11 cellular contexts compared by ENCODE assay signal in genomic region chr15:91940466-91941381, GRCh38.
DNase-seq lines count a peak whose midpoint lies in the region; ATAC-seq, FAIRE-seq and TF ChIP-seq lines count a peak whose summit lies in the region.
"Had no signal": no experiment of that assay in that cellular context is flagged by ENCODE, and none has a peak within 500 bp of the region (broad histone marks: within the 10 kb centered on the region; RNA-seq: fewer than 3 reads in every experiment).

No MANE protein-coding gene starts in this region.

- H3K27ac ChIP-seq in pancreas: peak overlapping the region in 3 of 4 donors; percentile 23 to 84 (median 78)
- H3K27ac ChIP-seq in effector memory CD4-positive, alpha-beta T cell (ENCODE audit: insufficient read depth, low read length, poor library complexity, severe bottlenecking): no peak overlapping the region
- H3K27ac ChIP-seq: thoracic aorta had no signal

- peak in 2 of 4 donors; percentile 3 to 15 for ATAC-seq in pancreas

- no peaks in the 10 kb centered on the region for H3K27me3 ChIP-seq in pancreas
- H3K27me3 ChIP-seq in effector memory CD4-positive, alpha-beta T cell (replicated peaks; ENCODE audit: control insufficient read depth, insufficient read depth, low read length, poor library complexity, severe bottlenecking): no peaks in the 10 kb centered on the region

- H3K4me1 ChIP-seq in pancreas: peaks cover 0 to 25% (median 10%) of the 10 kb centered on the region in 3 donors
- H3K4me1 ChIP-seq in effector memory CD4-positive, alpha-beta T cell (ENCODE audit: control insufficient read depth, insufficient read depth, low read length, poor library complexity, severe bottlenecking): peaks cover 38% of the 10 kb centered on the region

- no peaks in the 10 kb centered on the region for H3K36me3 ChIP-seq in pancreas
- no peaks in the 10 kb centered on the region for H3K36me3 ChIP-seq in effector memory CD4-positive, alpha-beta T cell (ENCODE audit: control insufficient read depth, insufficient read depth, low read length)
- H3K36me3 ChIP-seq: thoracic aorta had no signal

- no peaks in the 10 kb centered on the region for H3K9me3 ChIP-seq in pancreas
- no peaks in the 10 kb centered on the region for H3K9me3 ChIP-seq in effector memory CD4-positive, alpha-beta T cell (ENCODE audit: control insufficient read depth, low read length)
- H3K9me3 ChIP-seq: thoracic aorta had no signal

- DNase-seq in NCI-H2081 (lab: John Stamatoyannopoulos, UW): peak; percentile 35 to 73
- no peak for DNase-seq in NCI-H2081 treated with DMSO at 0.1 percent for 48 hours (lab: John Stamatoyannopoulos, UW)
- peak; percentile 52 for DNase-seq in HPDE6-E6E7 (ENCODE audit: extremely low spot score)
- peak; percentile 64 for DNase-seq in epithelial cell of esophagus (ENCODE audit: low read depth)
- DNase-seq in pancreas: no peak
- DNase-seq in GM19239 (ENCODE audit: insufficient read length, low spot score): no peak
- DNase-seq in T-helper 9 cell: no peak
- DNase-seq in effector memory CD4-positive, alpha-beta T cell: no peak
- DNase-seq: amygdala, GF-D8 had no signal

- intact Hi-C loops in pancreas (cut with DNase I): no loop called here

- H3K4me3 ChIP-seq in epithelial cell of esophagus (ENCODE audit: low read length) (no peak overlapping the region), pancreas (no peak overlapping the region)
- no peak overlapping the region for H3K4me3 ChIP-seq in effector memory CD4-positive, alpha-beta T cell (ENCODE audit: insufficient read depth, low read depth, low read length, poor library complexity, severe bottlenecking)
- H3K4me3 ChIP-seq: thoracic aorta had no signal

- FAIRE-seq in pancreas (lab: Jason Lieb, UNC) (no peak), GM19239 (lab: Jason Lieb, UNC) (no peak)

- 45 to 49% methylated on average over 8 of the region's 8 CpGs for WGBS in pancreas, 2 donors

- TF ChIP-seq CTCF in epithelial cell of esophagus (IDR thresholded peaks at IDR 0.05; ENCODE audit: insufficient read depth, low read depth, low read length, missing control alignments) (no peak), pancreas (IDR thresholded peaks at IDR 0.05) (no peak)

Comparison
In these comparisons a context has a peak if more than half of its experiments do, and no peak if none do; other contexts are left out.
1. DNase-seq: peak in NCI-H2081 (2 of 2), HPDE6-E6E7 (single experiment) and epithelial cell of esophagus (single experiment); none in NCI-H2081 treated with DMSO at 0.1 percent for 48 hours (single experiment), pancreas (0 of 6), GM19239 (single experiment), T-helper 9 cell (single experiment) and effector memory CD4-positive, alpha-beta T cell (0 of 3).